In the genomic region with DNA sequence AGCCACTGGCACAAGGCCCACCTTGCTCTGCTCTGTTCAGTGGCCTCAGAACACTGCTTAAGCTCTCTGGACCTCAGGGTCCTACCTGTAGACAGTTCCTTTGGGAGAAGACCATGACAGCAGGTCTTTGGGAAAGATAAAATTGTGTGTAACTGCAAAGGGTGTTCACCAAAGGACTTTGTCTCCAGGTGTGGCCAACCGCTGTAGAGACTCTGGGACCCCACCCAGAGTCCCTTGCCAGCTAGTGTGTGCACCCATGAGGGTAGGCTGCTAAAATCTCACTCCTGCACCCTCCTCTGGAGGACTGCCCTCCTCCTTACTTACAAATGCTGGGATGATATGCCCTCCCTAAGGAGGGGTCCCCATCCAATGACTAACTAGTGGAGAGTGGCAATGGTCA, we compare ENCODE assay signal across 36 cellular contexts.
"Had no signal": no experiment of that assay in that cellular context is flagged by ENCODE, and none has a peak within 500 bp of the region (broad histone marks: within the 10 kb centered on the region; RNA-seq: fewer than 3 reads in every experiment).

No MANE protein-coding gene starts in this region.

- H3K36me3 Mint-ChIP-seq: activated CD4-positive, alpha-beta memory T cell treated with anti-CD3 and anti-CD28 coated beads for 36 hours; activated naive CD4-positive, alpha-beta T cell treated with anti-CD3 and anti-CD28 coated beads, Interleukin-2, amount 50 U/mL, for 72 hours had no signal

- H3K9me3 Mint-ChIP-seq: activated CD4-positive, alpha-beta memory T cell treated with anti-CD3 and anti-CD28 coated beads for 36 hours; activated CD4-positive, alpha-beta T cell treated with anti-CD3 and anti-CD28 coated beads, Interleukin-2, amount 10 ng/mL, durations not matched to agents 24 days and 14 days; activated CD8-positive, alpha-beta T cell treated with anti-CD3 and anti-CD28 coated beads for 36 hours; activated naive CD4-positive, alpha-beta T cell treated with anti-CD3 and anti-CD28 coated beads for 36 hours; activated naive CD4-positive, alpha-beta T cell treated with anti-CD3 and anti-CD28 coated beads, Interleukin-2, amount 50 U/mL, for 72 hours; activated naive CD8-positive, alpha-beta T cell treated with anti-CD3 and anti-CD28 coated beads for 36 hours; activated T-cell treated with anti-CD3 and anti-CD28 coated beads, Interleukin-2, amount 50 U/mL, for 4 hours; activated T-helper 1 cell treated with anti-CD3 and anti-CD28 coated beads, Interleukin-12 subunit alpha, Interleukin-12 subunit beta, Interleukin-2, Interleukin-4 antibody, amounts not matched to agents 30 ng/mL and 10 ng/mL and 1 ng/mL, durations not matched to agents 14 hours and 24 hours and 36 hours; activated T-helper 17 cell treated with anti-CD3 and anti-CD28 coated beads, Interleukin-2, amount 50 U/mL, for 72 hours; T-helper 1 cell treated with Interleukin-12 subunit alpha and Interleukin-12 subunit beta and Interleukin-4 antibody, amounts not matched to agents 30 μg/mL and 1 μg/mL, for 36 hours; T-helper 2 cell treated with Interferon-gamma antibody and Interleukin-4, amounts not matched to agents 5 μg/mL and 100 μg/mL, for 36 hours had no signal

- H3K27ac Mint-ChIP-seq: activated B cell treated with CpG ODN at 0.5 μM for 24 hours; activated CD4-positive, alpha-beta memory T cell treated with anti-CD3 and anti-CD28 coated beads for 36 hours; activated CD4-positive, alpha-beta T cell treated with anti-CD3 and anti-CD28 coated beads, Interleukin-2, amount 10 ng/mL, durations not matched to agents 24 days and 14 days; activated CD8-positive, alpha-beta T cell treated with anti-CD3 and anti-CD28 coated beads for 36 hours; activated naive CD4-positive, alpha-beta T cell treated with anti-CD3 and anti-CD28 coated beads for 36 hours; activated naive CD4-positive, alpha-beta T cell treated with anti-CD3 and anti-CD28 coated beads, Interleukin-2, amount 50 U/mL, for 72 hours; activated naive CD8-positive, alpha-beta T cell treated with anti-CD3 and anti-CD28 coated beads for 36 hours; activated T-cell treated with anti-CD3 and anti-CD28 coated beads, Interleukin-2, amount 50 U/mL, for 72 hours; activated T-helper 1 cell treated with anti-CD3 and anti-CD28 coated beads, Interleukin-12 subunit alpha, Interleukin-12 subunit beta, Interleukin-2, Interleukin-4 antibody, amounts not matched to agents 30 ng/mL and 10 ng/mL and 1 ng/mL, durations not matched to agents 14 hours and 24 hours and 36 hours; activated T-helper 17 cell treated with anti-CD3 and anti-CD28 coated beads, Interleukin-2, amount 50 U/mL, for 72 hours; T-helper 1 cell treated with Interleukin-12 subunit alpha and Interleukin-12 subunit beta and Interleukin-4 antibody, amounts not matched to agents 30 μg/mL and 1 μg/mL, for 36 hours; T-helper 2 cell treated with Interferon-gamma antibody and Interleukin-4, amounts not matched to agents 5 μg/mL and 100 μg/mL, for 36 hours had no signal

- H3K9me3 ChIP-seq: ascending aorta, body of pancreas, breast epithelium had no signal

- H3K36me3 ChIP-seq: ascending aorta, brain microvascular endothelial cell, breast epithelium had no signal

- H3K4me3 Mint-ChIP-seq: activated B cell treated with CpG ODN at 0.5 μM for 24 hours; activated CD4-positive, alpha-beta memory T cell treated with anti-CD3 and anti-CD28 coated beads for 36 hours; activated CD4-positive, alpha-beta T cell treated with anti-CD3 and anti-CD28 coated beads, Interleukin-2, amount 10 ng/mL, durations not matched to agents 24 days and 14 days; activated CD8-positive, alpha-beta T cell treated with anti-CD3 and anti-CD28 coated beads for 36 hours; activated naive CD4-positive, alpha-beta T cell treated with anti-CD3 and anti-CD28 coated beads for 36 hours; activated naive CD8-positive, alpha-beta T cell treated with anti-CD3 and anti-CD28 coated beads for 36 hours; activated T-cell treated with anti-CD3 and anti-CD28 coated beads, Interleukin-2, amount 50 U/mL, for 4 hours; activated T-cell treated with anti-CD3 and anti-CD28 coated beads, Interleukin-2, amount 50 U/mL, for 72 hours; activated T-helper 1 cell treated with anti-CD3 and anti-CD28 coated beads, Interleukin-12 subunit alpha, Interleukin-12 subunit beta, Interleukin-2, Interleukin-4 antibody, amounts not matched to agents 30 ng/mL and 10 ng/mL and 1 ng/mL, durations not matched to agents 14 hours and 24 hours and 36 hours; activated T-helper 17 cell treated with anti-CD3 and anti-CD28 coated beads, Interleukin-2, amount 50 U/mL, for 72 hours; T-helper 1 cell treated with Interleukin-12 subunit alpha and Interleukin-12 subunit beta and Interleukin-4 antibody, amounts not matched to agents 30 μg/mL and 1 μg/mL, for 36 hours; T-helper 2 cell treated with Interferon-gamma antibody and Interleukin-4, amounts not matched to agents 5 μg/mL and 100 μg/mL, for 36 hours had no signal

- DNase-seq: activated B cell treated with CpG ODN at 0.5 μM for 24 hours; activated CD4-positive, alpha-beta memory T cell treated with anti-CD3 and anti-CD28 coated beads for 36 hours; activated CD4-positive, alpha-beta T cell treated with anti-CD3 and anti-CD28 coated beads for 4 hours; activated CD4-positive, alpha-beta T cell treated with anti-CD3 and anti-CD28 coated beads, Interleukin-2, amount 10 ng/mL, durations not matched to agents 24 days and 14 days; activated CD4-positive, alpha-beta T cell treated with anti-CD3 and anti-CD28 coated beads, Interleukin-2, amount 50 U/mL, for 1 hour; activated CD4-positive, alpha-beta T cell treated with anti-CD3 and anti-CD28 coated beads, Interleukin-2, amount 50 U/mL, for 4 hours; activated CD4-positive, CD25-positive, alpha-beta regulatory T cell treated with anti-CD3 and anti-CD28 coated beads, Interleukin-2, amount 50 U/mL, for 72 hours; activated CD8-positive, alpha-beta memory T cell treated with anti-CD3 and anti-CD28 coated beads, Interleukin-2, amount 50 U/mL, for 4 hours; activated CD8-positive, alpha-beta T cell treated with anti-CD3 and anti-CD28 coated beads for 36 hours; activated effector memory CD4-positive, alpha-beta T cell treated with anti-CD3 and anti-CD28 coated beads, Interleukin-2, amount 50 U/mL, for 16 hours; activated gamma-delta T cell treated with Interleukin-2 at 50 U/mL for 16 hours; activated naive CD4-positive, alpha-beta T cell; activated naive CD4-positive, alpha-beta T cell treated with anti-CD3 and anti-CD28 coated beads for 36 hours; activated naive CD4-positive, alpha-beta T cell treated with anti-CD3 and anti-CD28 coated beads, Interleukin-2, amount 50 U/mL, for 16 hours; activated naive CD8-positive, alpha-beta T cell treated with anti-CD3 and anti-CD28 coated beads for 36 hours; activated T-cell treated with anti-CD3 and anti-CD28 coated beads for 4 hours; activated T-cell treated with anti-CD3 and anti-CD28 coated beads, Interleukin-2, amount 50 U/mL, for 1 hour; activated T-cell treated with anti-CD3 and anti-CD28 coated beads, Interleukin-2, amount 50 U/mL, for 4 hours; activated T-cell treated with anti-CD3 and anti-CD28 coated beads, Interleukin-2, amount 50 U/mL, for 72 hours; amygdala; anterior cingulate cortex; body of pancreas; brain microvascular endothelial cell; central memory CD4-positive, alpha-beta T cell; T-helper 1 cell; T-helper 2 cell; T-helper 9 cell had no signal

- H3K4me3 ChIP-seq: ascending aorta, body of pancreas, breast epithelium had no signal

- H3K27ac ChIP-seq: ascending aorta, body of pancreas, brain microvascular endothelial cell, breast epithelium, VCaP had no signal

- FAIRE-seq: TTC549 had no signal

- H3K4me1 ChIP-seq: ascending aorta, body of pancreas, breast epithelium had no signal

- H3K4me1 Mint-ChIP-seq: activated B cell treated with CpG ODN at 0.5 μM for 24 hours; activated CD4-positive, alpha-beta T cell treated with anti-CD3 and anti-CD28 coated beads, Interleukin-2, amount 10 ng/mL, durations not matched to agents 24 days and 14 days; activated naive CD8-positive, alpha-beta T cell treated with anti-CD3 and anti-CD28 coated beads for 36 hours had no signal

- ATAC-seq: activated CD8-positive, alpha-beta T cell treated with anti-CD3 and anti-CD28 coated beads for 36 hours; activated naive CD4-positive, alpha-beta T cell treated with anti-CD3 and anti-CD28 coated beads, Interleukin-2, amount 50 U/mL, for 72 hours; activated T-cell treated with anti-CD3 and anti-CD28 coated beads, Interleukin-2, amount 50 U/mL, for 4 hours; activated T-cell treated with anti-CD3 and anti-CD28 coated beads, Interleukin-2, amount 50 U/mL, for 72 hours; activated T-helper 17 cell treated with anti-CD3 and anti-CD28 coated beads, Interleukin-2, amount 50 U/mL, for 72 hours; body of pancreas had no signal

- H3K27me3 Mint-ChIP-seq: activated B cell treated with CpG ODN at 0.5 μM for 24 hours had no signal

- H3K27me3 ChIP-seq: ascending aorta, body of pancreas, brain microvascular endothelial cell, breast epithelium had no signal
